Comparison of ENCODE assay signal across 1 cellular context in genomic region chr7:100091411-100092181, GRCh38.
A peak's percentile ranks its signal among the peaks of the same experiment; 100 is the strongest.
TF ChIP-seq lines count a peak whose summit lies in the region.

No MANE protein-coding gene starts in this region.

TF ChIP-seq in PFSK-1, 5 proteins besides CTCF, POLR2A, EP300 and RAD21 (continued from another document):
- TF ChIP-seq REST (IDR thresholded peaks at IDR 0.05; ENCODE audit: insufficient read depth in 1 of 2, low read depth in 2 of 2, low read length in 2 of 2): no peak
- TF ChIP-seq SIN3A (IDR thresholded peaks at IDR 0.05; ENCODE audit: borderline replicate concordance, insufficient read depth, low read length): no peak
- peak; percentile 44; the same call in 1 of the 2 replicates for TF ChIP-seq POLR2AphosphoS5 (IDR thresholded peaks at IDR 0.05; ENCODE audit: low read depth, low read length)
- no peak for TF ChIP-seq TAF1 (IDR thresholded peaks at IDR 0.05; ENCODE audit: borderline replicate concordance, insufficient read depth, low read length)
